8 cellular contexts compared by ENCODE assay signal in the genomic region with DNA sequence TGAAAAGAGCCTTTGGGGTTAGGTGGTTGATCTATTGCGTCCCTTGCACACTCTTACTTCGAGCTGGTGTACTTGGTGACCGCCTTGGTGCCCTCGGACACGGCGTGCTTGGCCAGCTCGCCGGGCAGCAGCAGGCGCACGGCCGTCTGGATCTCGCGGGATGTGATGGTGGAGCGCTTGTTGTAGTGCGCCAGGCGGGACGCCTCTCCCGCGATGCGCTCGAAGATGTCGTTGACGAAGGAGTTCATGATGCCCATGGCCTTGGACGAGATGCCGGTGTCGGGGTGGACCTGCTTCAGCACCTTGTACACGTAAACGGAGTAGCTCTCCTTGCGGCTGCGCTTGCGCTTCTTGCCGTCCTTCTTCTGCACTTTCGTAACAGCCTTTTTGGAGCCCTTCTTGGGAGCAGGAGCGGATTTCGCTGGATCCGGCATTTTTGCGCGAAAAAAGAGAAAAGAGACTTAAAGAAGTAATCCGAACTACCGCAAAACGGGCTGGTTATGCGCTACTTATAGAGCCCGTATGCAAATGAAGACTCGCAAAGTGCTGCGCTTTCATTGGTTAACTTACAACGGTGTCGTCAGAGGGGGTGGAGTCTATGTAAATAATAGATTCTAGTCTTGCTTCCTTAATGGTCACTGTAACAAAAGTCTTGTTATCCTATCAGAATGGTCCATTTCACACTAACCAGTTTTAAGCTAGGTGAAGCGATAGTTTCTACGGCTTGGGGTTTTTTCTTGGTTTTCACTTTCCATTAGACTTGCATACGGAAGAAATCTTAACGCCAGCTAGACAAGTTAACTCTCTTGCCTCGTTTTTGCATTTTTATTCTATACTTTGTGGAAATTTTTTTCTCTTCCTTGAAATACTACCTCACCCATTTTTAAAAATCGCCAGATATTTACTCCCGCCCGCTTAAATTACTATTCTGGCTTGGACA. TPM values are rescaled to one million over a fixed set of nuclear protein-coding genes. Genes with fewer than 3 reads are reported as not detected.
A peak's percentile ranks its signal among the peaks of the same experiment; 100 is the strongest.
DNase-seq lines count a peak whose midpoint lies in the region; ATAC-seq and TF ChIP-seq lines count a peak whose summit lies in the region.
"Not testable (repeated sequence)": the region's sequence is repeated elsewhere in the genome, so short reads cannot be mapped to it uniquely, and the experiment has no call there.

No MANE protein-coding gene starts in this region.

- not testable (repeated sequence) for H3K36me3 ChIP-seq in psoas muscle (ENCODE audit: insufficient read depth in 1 of 2, low read depth in 1 of 2)

- not testable (repeated sequence) for H3K9me3 ChIP-seq in psoas muscle

- peak overlapping the region; percentile 77 for H3K4me3 ChIP-seq in psoas muscle

- not testable (repeated sequence) for H3K27me3 ChIP-seq in psoas muscle (ENCODE audit: insufficient read depth in 3 of 3, low read length in 2 of 3)

- DNase-seq in GM13977 (ENCODE audit: low spot score) = peak; percentile 66
- peak; percentile 97 for DNase-seq in NCI-H1694 (lab: John Stamatoyannopoulos, UW)
- peak; percentile 51 to 94 (median 68) for DNase-seq in T-helper 1 cell
- peak; percentile 58 for DNase-seq in left ventricle myocardium superior
- peak; percentile 43 to 73 for DNase-seq in psoas muscle
- peak; percentile 90 for DNase-seq in ureter (ENCODE audit: low spot score)

- in situ Hi-C loops in GM13977 (cut with MboI; ENCODE audit: low pct_unique_long_range_greater_than_20kb, low sequenced_read_pairs, unreplicated experiment) = not testable (repeated sequence)

- ATAC-seq in HG02885 (IDR thresholded peaks at IDR 0.05; ENCODE audit: poor library complexity, unreplicated experiment) = peak; percentile 81
- peak; percentile 97 for ATAC-seq in left ventricle myocardium superior
- peak; percentile 94 to 97 (median 96) for ATAC-seq in psoas muscle

- not testable (repeated sequence) for TF ChIP-seq CTCF in GM13977 (IDR thresholded peaks at IDR 0.05; ENCODE audit: extremely low read depth, insufficient read depth, missing control alignments); psoas muscle (IDR thresholded peaks at IDR 0.05)

- H3K4me1 ChIP-seq in psoas muscle = not testable (repeated sequence)

- WGBS in psoas muscle, 3 donors = 1 to 4% (median 2%) methylated on average over 32 to 43 of the region's 55 CpGs

- H3K27ac ChIP-seq in angular gyrus (ENCODE audit: low read depth, low read length) (peak overlapping the region; percentile 40), psoas muscle (peak overlapping the region; percentile 78)

- intact Hi-C loops in left ventricle myocardium superior (cut with micrococcal nuclease); psoas muscle (cut with DNase I): not testable (repeated sequence)

RNA-seq across cellular contexts. Expression of a gene that starts 29.7 kb away (rescaled TPM):
- 1.1 TPM for total RNA-seq in left ventricle myocardium superior
- 1 to 10 TPM in 3 of 4 donors, under 1 TPM in 1; 0.75 to 7.4 (median 1.3) TPM for total RNA-seq in psoas muscle
- 1 to 10 TPM in 2 of 3 donors, under 1 TPM in 1; 0.25 to 1.6 (median 1.3) TPM for polyA plus RNA-seq in psoas muscle
- total RNA-seq in ureter = 2.9 TPM

Comparison
In these comparisons a context has a peak if more than half of its experiments do, and no peak if none do; other contexts are left out.
1. Peak in every context shown above with its lines: DNase-seq, ATAC-seq, H3K4me3 ChIP-seq and H3K27ac ChIP-seq.